ENCODE assay signal across 1 cellular context in the genomic region with DNA sequence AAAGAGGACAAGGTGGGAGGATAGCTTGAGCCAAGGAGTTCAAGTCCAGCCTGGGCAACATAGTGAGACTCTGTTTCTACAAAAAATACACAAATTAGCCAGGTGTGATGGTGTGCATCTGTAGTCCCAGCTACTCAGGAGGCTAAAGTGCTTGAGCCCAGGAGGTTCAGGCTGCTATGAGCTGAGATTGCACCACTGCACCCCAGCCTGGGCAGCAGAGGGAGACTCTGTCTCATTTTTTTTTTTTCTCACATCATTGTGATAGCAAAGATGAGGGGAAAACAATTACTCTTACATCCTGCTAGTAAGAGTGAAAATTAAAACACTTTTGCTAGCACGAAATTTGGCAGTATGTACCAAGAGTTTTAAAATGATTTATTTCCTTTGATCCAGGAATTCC.
TF ChIP-seq lines count a peak whose summit lies in the region.

No MANE protein-coding gene starts in this region.

TF ChIP-seq in WTC11, 78 proteins besides CTCF, POLR2A, EP300 and RAD21 (continued from another document):
- TF ChIP-seq ESRRA (CRISPR knock-in tag; IDR thresholded peaks at IDR 0.05; ENCODE audit: borderline replicate concordance), result no peak
- TF ChIP-seq TEAD1 (CRISPR knock-in tag; IDR thresholded peaks at IDR 0.05), result no peak
- TF ChIP-seq, protein P1, sequence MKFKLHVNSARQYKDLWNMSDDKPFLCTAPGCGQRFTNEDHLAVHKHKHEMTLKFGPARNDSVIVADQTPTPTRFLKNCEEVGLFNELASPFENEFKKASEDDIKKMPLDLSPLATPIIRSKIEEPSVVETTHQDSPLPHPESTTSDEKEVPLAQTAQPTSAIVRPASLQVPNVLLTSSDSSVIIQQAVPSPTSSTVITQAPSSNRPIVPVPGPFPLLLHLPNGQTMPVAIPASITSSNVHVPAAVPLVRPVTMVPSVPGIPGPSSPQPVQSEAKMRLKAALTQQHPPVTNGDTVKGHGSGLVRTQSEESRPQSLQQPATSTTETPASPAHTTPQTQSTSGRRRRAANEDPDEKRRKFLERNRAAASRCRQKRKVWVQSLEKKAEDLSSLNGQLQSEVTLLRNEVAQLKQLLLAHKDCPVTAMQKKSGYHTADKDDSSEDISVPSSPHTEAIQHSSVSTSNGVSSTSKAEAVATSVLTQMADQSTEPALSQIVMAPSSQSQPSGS (CRISPR knock-in tag; IDR thresholded peaks at IDR 0.05; ENCODE audit: borderline replicate concordance, low read depth), result no peak
- no peak for TF ChIP-seq MYBL2 (CRISPR knock-in tag; IDR thresholded peaks at IDR 0.05)
- no peak for TF ChIP-seq MXD4 (CRISPR knock-in tag; IDR thresholded peaks at IDR 0.05; ENCODE audit: borderline replicate concordance)
- TF ChIP-seq JUN (CRISPR knock-in tag; IDR thresholded peaks at IDR 0.05), result no peak
